In genomic region chr10:14334771-14335170, GRCh38 we compare ENCODE assay signal across 9 cellular contexts.
"Had no signal": no experiment of that assay in that cellular context is flagged by ENCODE, and none has a peak within 500 bp of the region (broad histone marks: within the 10 kb centered on the region; RNA-seq: fewer than 3 reads in every experiment).

No MANE protein-coding gene starts in this region.

- H3K4me3 Mint-ChIP-seq: HFFc6 had no signal

- H3K4me3 ChIP-seq: GM23248, HAP-1, K562 had no signal

- DNase-seq: GM23248, GOT3, H7, HFFc6, IMR-90 had no signal

- ATAC-seq: HCT116, K562 had no signal

- H3K4me1 ChIP-seq: HAP-1 had no signal

- H3K9me3 Mint-ChIP-seq: HFFc6 had no signal

- H3K27ac ChIP-seq: GM23248, HL-60 had no signal

- H3K9ac ChIP-seq: GM23248 had no signal

- H3K27ac Mint-ChIP-seq: HFFc6 had no signal

- H3K9me3 ChIP-seq: HAP-1 had no signal

- H3K36me3 ChIP-seq: HAP-1 had no signal
